Comparison of ENCODE assay signal across 9 cellular contexts in genomic region chr20:13261460-13262301, GRCh38.
DNase-seq lines count a peak whose midpoint lies in the region; ATAC-seq and TF ChIP-seq lines count a peak whose summit lies in the region.
"Had no signal": no experiment of that assay in that cellular context is flagged by ENCODE, and none has a peak within 500 bp of the region (broad histone marks: within the 10 kb centered on the region; RNA-seq: fewer than 3 reads in every experiment).

No MANE protein-coding gene starts in this region.

- peak; percentile 84 for TF ChIP-seq CTCF in AG04449 (IDR thresholded peaks at IDR 0.05; ENCODE audit: insufficient read depth, low read length, missing control alignments)

- CTCF ChIA-PET in AG04449 (lab: Yijun Ruan, JAX) = interaction anchor here (0.7 to 2.1 kb wide), 13 partner anchors 9 to 291 kb away, joined by 3 to 15 read pairs (median 4); no protein-coding TSS in a partner anchor

- POLR2A ChIA-PET in AG04449 (lab: Yijun Ruan, JAX) = no interaction called here

- no peak overlapping the region for H3K4me3 ChIP-seq in AG04449 (ENCODE audit: low read depth, low read length)
- H3K4me3 ChIP-seq: ovary had no signal

- DNase-seq in AG04449 (ENCODE audit: low read depth, low spot score) (no peak), NCI-H82 (lab: John Stamatoyannopoulos, UW) (peak; percentile 76), activated T-cell treated with anti-CD3 and anti-CD28 coated beads for 48 hours (ENCODE audit: low read depth) (peak; percentile 56), fibroblast of the conjunctiva (ENCODE audit: low read depth) (peak; percentile 40), putamen (ENCODE audit: low spot score) (peak; percentile 6), SKM-1 (lab: John Stamatoyannopoulos, UW; ENCODE audit: unreplicated experiment) (no peak)

- peak; percentile 77 for ATAC-seq in GM18502 (IDR thresholded peaks at IDR 0.05; ENCODE audit: poor library complexity, unreplicated experiment)
- ATAC-seq in HG03045 (IDR thresholded peaks at IDR 0.05; ENCODE audit: unreplicated experiment) = peak; percentile 59

Comparison
In these comparisons a context has a peak if more than half of its experiments do, and no peak if none do; other contexts are left out.
1. DNase-seq: peak in NCI-H82 (single experiment), activated T-cell treated with anti-CD3 and anti-CD28 coated beads for 48 hours (single experiment), fibroblast of the conjunctiva (single experiment) and putamen (single experiment); none in AG04449 (single experiment) and SKM-1 (single experiment).